In the genomic region with DNA sequence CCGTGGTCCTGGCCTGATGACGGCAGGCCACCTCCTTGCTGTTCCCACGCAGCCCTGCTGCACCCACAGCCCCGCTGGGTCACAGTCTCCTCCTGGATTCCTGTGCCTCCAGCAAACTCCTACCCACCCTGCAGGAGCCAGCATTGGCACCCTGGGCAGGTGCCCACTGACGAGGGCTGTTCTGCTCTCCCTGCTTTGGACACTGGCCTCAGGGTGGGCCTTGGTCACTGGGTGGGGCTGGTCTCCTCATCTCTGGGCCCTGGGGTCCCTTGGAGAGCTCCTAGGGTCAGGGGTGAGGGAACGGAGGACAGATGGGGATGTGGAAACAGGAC, we compare ENCODE assay signal across 20 cellular contexts. TPM values are rescaled to one million over a fixed set of nuclear protein-coding genes. Genes with fewer than 3 reads are reported as not detected.
A peak's percentile ranks its signal among the peaks of the same experiment; 100 is the strongest.
DNase-seq lines count a peak whose midpoint lies in the region; ATAC-seq and TF ChIP-seq lines count a peak whose summit lies in the region.
"Had no signal": no experiment of that assay in that cellular context is flagged by ENCODE, and none has a peak within 500 bp of the region (broad histone marks: within the 10 kb centered on the region; RNA-seq: fewer than 3 reads in every experiment).

No MANE protein-coding gene starts in this region.

- no peaks in the 10 kb centered on the region for H3K36me3 Mint-ChIP-seq in brain
- H3K36me3 Mint-ChIP-seq in Caco-2 (ENCODE audit: insufficient read depth, unreplicated experiment): peaks cover 57% of the 10 kb centered on the region
- H3K36me3 Mint-ChIP-seq: CD8-positive, alpha-beta T cell; IgD-negative memory B cell had no signal

- WGBS in SK-N-SH (ENCODE audit: low lambda C conversion rate): 96% methylated on average over 3 of the region's 6 CpGs

- H3F3A ChIP-seq in SK-N-SH (replicated peaks; ENCODE audit: insufficient read depth) (no peaks in the 10 kb centered on the region), neural cell (ENCODE audit: insufficient read depth, low read length, poor library complexity, severe bottlenecking) (no peaks in the 10 kb centered on the region)

- DNase-seq in SK-N-SH (no peak), amygdala (lab: John Stamatoyannopoulos, UW) (no peak), Caco-2 (no peak), NCI-H69 (lab: John Stamatoyannopoulos, UW) (no peak)
- DNase-seq: CD8-positive, alpha-beta T cell; DMS 273 treated with DMSO at 0.1 percent for 48 hours; DMS53; DND-41; EL; GOT3; H9 had no signal

- H3K9me2 ChIP-seq in SK-N-SH (no peaks in the 10 kb centered on the region), neural cell (ENCODE audit: insufficient read depth, low read length) (no peaks in the 10 kb centered on the region)

- TF ChIP-seq RAD21 in SK-N-SH (IDR thresholded peaks at IDR 0.05; ENCODE audit: low read length) (no peak), neural cell (conservative IDR thresholded peaks at IDR 0.05) (no peak)

- H2AFZ ChIP-seq in SK-N-SH (ENCODE audit: low read depth) (no peak overlapping the region), neural cell (ENCODE audit: low read depth, low read length) (no peak overlapping the region)

- H3K36me3 ChIP-seq in SK-N-SH (replicated peaks in 1 of 2; ENCODE audit: control insufficient read depth in 1 of 2, insufficient read depth in 2 of 2, low read length in 1 of 2) (no peaks in the 10 kb centered on the region), neural cell (ENCODE audit: insufficient read depth, low read length) (no peaks in the 10 kb centered on the region), Caco-2 (ENCODE audit: control insufficient read depth, insufficient read depth, low read length) (no peaks in the 10 kb centered on the region; the same call in 1 of the 2 replicates)

- H3K79me2 ChIP-seq in SK-N-SH (ENCODE audit: insufficient read depth) (peaks cover 21% of the 10 kb centered on the region; the same call in 1 of the 2 replicates), neural cell (replicated peaks; ENCODE audit: insufficient read depth, low read length) (no peaks in the 10 kb centered on the region)

- H3K4me3 Mint-ChIP-seq in brain: no peak overlapping the region
- H3K4me3 Mint-ChIP-seq in Caco-2 (ENCODE audit: unreplicated experiment): no peak overlapping the region
- H3K4me3 Mint-ChIP-seq: B cell; CD8-positive, alpha-beta T cell; H9; IgD-negative memory B cell had no signal

- CTCF ChIA-PET in SK-N-SH (lab: Yijun Ruan, JAX): interaction anchor here (0.8 to 3.5 kb wide), 4 partner anchors 7 to 195 kb away, joined by 3 to 24 read pairs (median 4); a partner anchor contains a TSS
- CTCF ChIA-PET in Caco-2 (lab: Charles Lee): no interaction called here

- H3K4me1 ChIP-seq in SK-N-SH (ENCODE audit: control insufficient read depth in 1 of 2, insufficient read depth in 2 of 2, low read depth in 1 of 2, low read length in 1 of 2) (peaks cover 10 to 73% of the 10 kb centered on the region in 2 experiments; a peak in 2 of 4 replicates), Caco-2 (peaks cover 10% of the 10 kb centered on the region)

- TF ChIP-seq EP300 in SK-N-SH (IDR thresholded peaks at IDR 0.05; ENCODE audit: borderline replicate concordance in 1 of 2, low read depth in 1 of 2, low read length in 1 of 2) (no peak), neural cell (conservative IDR thresholded peaks at IDR 0.05; ENCODE audit: poor library complexity, severe bottlenecking) (no peak)

- peaks cover 11% of the 10 kb centered on the region for H3K27me3 Mint-ChIP-seq in brain
- no peaks in the 10 kb centered on the region for H3K27me3 Mint-ChIP-seq in Caco-2 (ENCODE audit: insufficient read depth, unreplicated experiment)
- H3K27me3 Mint-ChIP-seq: IgD-negative memory B cell had no signal

- intact Hi-C loops in Caco-2 (cut with micrococcal nuclease; ENCODE audit: unreplicated experiment): no loop called here

- H3K4me1 Mint-ChIP-seq in brain: peaks cover 85% of the 10 kb centered on the region
- H3K4me1 Mint-ChIP-seq in Caco-2 (ENCODE audit: low read depth, unreplicated experiment): no peaks in the 10 kb centered on the region
- H3K4me1 Mint-ChIP-seq: B cell had no signal

- H3K9ac ChIP-seq in SK-N-SH: no peak overlapping the region
- peak overlapping the region; percentile 53 for H3K9ac ChIP-seq in neural cell (ENCODE audit: low read length)

- H3K4me3 ChIP-seq in SK-N-SH (ENCODE audit: low read depth in 2 of 2, low read length in 1 of 2) (no peak overlapping the region), neural cell (ENCODE audit: low read length) (no peak overlapping the region), Caco-2 (ENCODE audit: low read depth, low read length) (no peak overlapping the region)
- H3K4me3 ChIP-seq: BLaER1 treated with 17β-estradiol and CSF1 and Interleukin-3, amounts not matched to agents 10 nM and 100 nM; GM12878 had no signal

- H3K9me3 ChIP-seq in SK-N-SH (no peaks in the 10 kb centered on the region), neural cell (ENCODE audit: low read length) (no peaks in the 10 kb centered on the region), Caco-2 (no peaks in the 10 kb centered on the region)
- H3K9me3 ChIP-seq: BLaER1 treated with 17β-estradiol and CSF1 and Interleukin-3, amounts not matched to agents 10 nM and 100 nM had no signal

- H3K27ac Mint-ChIP-seq in brain (peak overlapping the region in 3 of 5 experiments; percentile 77 to 79 (median 78)), Caco-2 (ENCODE audit: unreplicated experiment) (no peak overlapping the region)
- H3K27ac Mint-ChIP-seq: B cell; CD8-positive, alpha-beta T cell; H9 had no signal

- H3K27me3 ChIP-seq in SK-N-SH (ENCODE audit: insufficient read depth) (no peaks in the 10 kb centered on the region), neural cell (ENCODE audit: insufficient read depth, low read depth, low read length) (peaks cover 5% of the 10 kb centered on the region), Caco-2 (replicated peaks; ENCODE audit: control insufficient read depth, insufficient read depth, low read length) (no peaks in the 10 kb centered on the region)

- H4K20me1 ChIP-seq in SK-N-SH (ENCODE audit: insufficient read depth) (peaks cover 87% of the 10 kb centered on the region), neural cell (ENCODE audit: insufficient read depth) (no peaks in the 10 kb centered on the region)

- POLR2A ChIA-PET in SK-N-SH (lab: Yijun Ruan, JAX): interaction anchor here (2.7 kb wide), 1 partner anchor 13 kb away, joined by 13 read pairs; a partner anchor contains a TSS
- POLR2A ChIA-PET in Caco-2 (lab: Charles Lee): interaction anchor here (0.7 kb wide), 1 partner anchor 28 kb away, joined by 3 read pairs; no protein-coding TSS in a partner anchor

- TF ChIP-seq CTCF in SK-N-SH (IDR thresholded peaks at IDR 0.05) (no peak), brain (conservative IDR thresholded peaks at IDR 0.05) (no peak), neural cell (IDR thresholded peaks at IDR 0.05; ENCODE audit: poor library complexity, severe bottlenecking) (no peak), Caco-2 (IDR thresholded peaks at IDR 0.05; ENCODE audit: insufficient read depth in 1 of 2, low read depth in 1 of 2, low read length in 1 of 2, severe bottlenecking in 1 of 2, unreplicated experiment in 1 of 2) (no peak)

- H3K4me2 ChIP-seq in SK-N-SH (no peak overlapping the region), neural cell (ENCODE audit: low read length) (no peak overlapping the region)

- BruUV-seq in Caco-2 (replicated peaks; lab: Mats Ljungman, UMichigan): no TSS peak

- H3K9me3 Mint-ChIP-seq in brain (no peaks in the 10 kb centered on the region), Caco-2 (ENCODE audit: unreplicated experiment) (no peaks in the 10 kb centered on the region)
- H3K9me3 Mint-ChIP-seq: CD8-positive, alpha-beta T cell; H9; IgD-negative memory B cell had no signal

- ATAC-seq in SK-N-SH treated with all-trans-retinoic acid at 6 μM for 48 hours: no peak
- ATAC-seq: CD8-positive, alpha-beta T cell; GM12878; HepG2 had no signal

- H3K27ac ChIP-seq in SK-N-SH (ENCODE audit: low read depth in 2 of 2, low read length in 1 of 2) (peak overlapping the region in 1 of 2 experiments; percentile 89; a peak in 2 of 4 replicates), neural cell (ENCODE audit: low read length) (no peak overlapping the region)
- H3K27ac ChIP-seq: 22Rv1; BLaER1 treated with 17β-estradiol and CSF1 and Interleukin-3, amounts not matched to agents 10 nM and 100 nM had no signal

TF ChIP-seq in SK-N-SH, 30 proteins besides CTCF, POLR2A, EP300 and RAD21 (continues in another document):
- no peak for TF ChIP-seq ELF1 (IDR thresholded peaks at IDR 0.05)

RNA-seq across cellular contexts. Expression of a gene that starts 12.7 kb away (rescaled TPM):
- 201 and 226 TPM in 2 replicates for polyA plus RNA-seq in SK-N-SH (2012; rRNA removed)
- 66.1 and 128 TPM in 2 replicates for polyA plus RNA-seq in SK-N-SH (2012; cell fraction: cytosol; rRNA removed)
- polyA plus RNA-seq in SK-N-SH (2012; cell fraction: nucleus; rRNA removed): 521 and 832 TPM in 2 replicates
- 23.3 TPM for polyA plus RNA-seq in brain (ENCODE audit: insufficient read depth, low read depth, low replicate concordance)
- polyA plus RNA-seq in neural cell: 68.1 and 68.3 TPM in 2 replicates
- 22.8 and 28.7 TPM in 2 replicates for polyA minus RNA-seq in neural cell
- 84.5 and 95.9 TPM in 2 replicates for total RNA-seq in Caco-2 (2022)

RNA-seq across cellular contexts. Expression of a gene that starts 13.0 kb away (rescaled TPM):
- 287 and 540 TPM in 2 replicates for polyA plus RNA-seq in SK-N-SH (2012; rRNA removed)
- polyA plus RNA-seq in SK-N-SH (2012; cell fraction: cytosol; rRNA removed): 228 and 230 TPM in 2 replicates
- polyA plus RNA-seq in SK-N-SH (2012; cell fraction: nucleus; rRNA removed): 123 and 341 TPM in 2 replicates
- polyA plus RNA-seq in brain (ENCODE audit: insufficient read depth, low read depth, low replicate concordance): 104 TPM
- polyA plus RNA-seq in neural cell: 50.6 and 62.3 TPM in 2 replicates
- 7.8 and 9.4 TPM in 2 replicates for polyA minus RNA-seq in neural cell
- 139 and 141 TPM in 2 replicates for total RNA-seq in Caco-2 (2022)

RNA-seq across cellular contexts. Expression of a gene that starts 22.6 kb away (rescaled TPM):
- polyA plus RNA-seq in SK-N-SH (2012; rRNA removed): 922 and 1,149 TPM in 2 replicates
- 364 and 668 TPM in 2 replicates for polyA plus RNA-seq in SK-N-SH (2012; cell fraction: cytosol; rRNA removed)
- polyA plus RNA-seq in SK-N-SH (2012; cell fraction: nucleus; rRNA removed): 1,027 and 1,059 TPM in 2 replicates
- 114 TPM for polyA plus RNA-seq in brain (ENCODE audit: insufficient read depth, low read depth, low replicate concordance)
- 70.8 and 80.1 TPM in 2 replicates for polyA plus RNA-seq in neural cell
- polyA minus RNA-seq in neural cell: 39.7 and 39.8 TPM in 2 replicates
- 268 and 302 TPM in 2 replicates for total RNA-seq in Caco-2 (2022)

RNA-seq across cellular contexts. Expression of a gene that starts 27.6 kb away (rescaled TPM):
- polyA plus RNA-seq in SK-N-SH (2012; rRNA removed) (0.94 and 1.1 TPM in 2 replicates), brain (ENCODE audit: insufficient read depth, low read depth, low replicate concordance) (3.1 TPM), neural cell (1.2 and 6.5 TPM in 2 replicates)
- 0.21 and 0.28 TPM in 2 replicates for polyA plus RNA-seq in SK-N-SH (2012; cell fraction: cytosol; rRNA removed)
- polyA plus RNA-seq in SK-N-SH (2012; cell fraction: nucleus; rRNA removed): 3.8 and 5.0 TPM in 2 replicates
- polyA minus RNA-seq in neural cell: 0.49 and 1.5 TPM in 2 replicates
- 15.4 and 16.3 TPM in 2 replicates for total RNA-seq in Caco-2 (2022)

RNA-seq across cellular contexts. Expression of a gene that starts 36.6 kb away (rescaled TPM):
- polyA plus RNA-seq in SK-N-SH (2012; rRNA removed) (47.7 and 60.3 TPM in 2 replicates), brain (ENCODE audit: insufficient read depth, low read depth, low replicate concordance) (67.9 TPM), neural cell (7.3 and 7.8 TPM in 2 replicates)
- 24.0 and 41.7 TPM in 2 replicates for polyA plus RNA-seq in SK-N-SH (2012; cell fraction: cytosol; rRNA removed)
- 222 and 344 TPM in 2 replicates for polyA plus RNA-seq in SK-N-SH (2012; cell fraction: nucleus; rRNA removed)
- polyA minus RNA-seq in neural cell: 6.5 and 8.8 TPM in 2 replicates
- 84.7 and 93.6 TPM in 2 replicates for total RNA-seq in Caco-2 (2022)
